9 cellular contexts compared by ENCODE assay signal in the genomic region with DNA sequence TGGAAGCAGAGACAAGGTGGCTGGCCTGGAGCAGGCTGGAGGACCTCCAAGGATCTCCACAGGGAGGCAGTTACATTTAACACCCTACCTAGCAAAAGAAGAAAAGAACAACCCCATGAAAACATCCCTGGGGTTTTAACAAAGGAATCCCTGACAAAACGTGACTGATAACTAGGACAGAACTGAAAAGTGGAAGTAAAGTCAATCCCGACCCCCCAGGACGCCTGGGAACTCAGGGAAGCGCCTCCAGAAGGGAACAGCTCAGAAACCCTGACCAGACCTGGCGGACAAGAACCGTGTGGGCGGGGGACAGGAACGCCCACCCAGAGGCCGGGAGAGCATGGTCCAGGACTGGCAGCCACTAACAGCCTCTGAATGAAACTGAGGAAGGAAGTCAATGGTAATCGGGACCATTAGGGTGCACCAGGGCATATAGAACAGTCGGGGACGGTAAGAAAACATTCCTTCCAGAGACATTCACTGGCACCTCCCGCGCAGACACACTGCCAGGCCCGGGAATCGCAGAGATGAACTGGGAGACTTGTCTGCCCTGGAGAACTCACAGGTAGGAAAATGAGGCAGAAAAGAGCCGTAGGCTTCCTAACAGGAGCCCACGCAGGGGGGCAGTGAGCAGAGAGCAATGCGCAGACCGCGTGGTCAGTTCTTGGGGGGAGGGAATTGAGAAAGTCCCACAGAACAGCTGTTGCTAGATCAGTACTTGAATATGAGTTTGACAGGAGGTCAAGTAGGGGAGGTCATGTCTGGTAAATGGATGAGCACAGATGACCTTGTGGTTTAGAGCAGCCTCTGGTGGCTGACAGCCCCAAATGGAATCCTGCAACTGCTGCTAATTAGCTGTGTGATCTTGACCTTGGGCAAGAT. TPM values are rescaled to one million over a fixed set of nuclear protein-coding genes. Genes with fewer than 3 reads are reported as not detected.
A peak's percentile ranks its signal among the peaks of the same experiment; 100 is the strongest.
DNase-seq lines count a peak whose midpoint lies in the region; ATAC-seq, FAIRE-seq and TF ChIP-seq lines count a peak whose summit lies in the region.
"Had no signal": no experiment of that assay in that cellular context is flagged by ENCODE, and none has a peak within 500 bp of the region (broad histone marks: within the 10 kb centered on the region; RNA-seq: fewer than 3 reads in every experiment).

No MANE protein-coding gene starts in this region.

- no peaks in the 10 kb centered on the region; the same call in 1 of the 2 replicates for H3K27me3 ChIP-seq in BJ (ENCODE audit: control insufficient read depth, insufficient read depth, low read length)

- POLR2A ChIA-PET in BJ (lab: Charles Lee): interaction anchor here (0.6 kb wide), 1 partner anchor 91 kb away, joined by 3 read pairs; no protein-coding TSS in a partner anchor
- POLR2A ChIA-PET in activated CD8-positive, alpha-beta T cell treated with anti-CD3 and anti-CD28 coated beads, Interleukin-2, amount 10 ng/mL, durations not matched to agents 7 days and 5 days (lab: Charles Lee): interaction anchor here (0.7 kb wide), 1 partner anchor 206 kb away, joined by 3 read pairs; no protein-coding TSS in a partner anchor
- POLR2A ChIA-PET in naive thymus-derived CD8-positive, alpha-beta T cell (lab: Charles Lee): interaction anchor here (0.7 kb wide), 1 partner anchor 101 kb away, joined by 3 read pairs; no protein-coding TSS in a partner anchor

- H3K36me3 ChIP-seq in BJ (ENCODE audit: control insufficient read depth, insufficient read depth, low read length): no peaks in the 10 kb centered on the region

- peaks cover 17% of the 10 kb centered on the region for H3K4me1 Mint-ChIP-seq in activated CD8-positive, alpha-beta T cell treated with anti-CD3 and anti-CD28 coated beads, Interleukin-2, amount 10 ng/mL, durations not matched to agents 7 days and 5 days (ENCODE audit: low read depth)
- H3K4me1 Mint-ChIP-seq in naive thymus-derived CD8-positive, alpha-beta T cell: peaks cover 15 to 34% (median 28%) of the 10 kb centered on the region in 4 donors

- H3K4me3 ChIP-seq in BJ (ENCODE audit: low read depth, low read length) (peak overlapping the region; percentile 58), foreskin fibroblast (ENCODE audit: low read depth in 1 of 2, low read length in 2 of 2) (peak overlapping the region; percentile 51 to 74)

- peaks cover 53% of the 10 kb centered on the region for H3K27me3 Mint-ChIP-seq in activated CD8-positive, alpha-beta T cell treated with anti-CD3 and anti-CD28 coated beads, Interleukin-2, amount 10 ng/mL, durations not matched to agents 7 days and 5 days (ENCODE audit: low read depth)
- peaks cover 0 to 18% (median 3%) of the 10 kb centered on the region in 5 donors for H3K27me3 Mint-ChIP-seq in naive thymus-derived CD8-positive, alpha-beta T cell

- TF ChIP-seq CTCF in BJ (IDR thresholded peaks at IDR 0.05; ENCODE audit: insufficient read depth, low read depth, low read length): peak; percentile 58
- peak; percentile 63 for TF ChIP-seq CTCF in foreskin fibroblast (IDR thresholded peaks at IDR 0.05; ENCODE audit: low read depth, low read length)

- peak; percentile 62 for ATAC-seq in HG03025 (IDR thresholded peaks at IDR 0.05; ENCODE audit: low FRiP score, unreplicated experiment)
- ATAC-seq in activated CD8-positive, alpha-beta T cell treated with anti-CD3 and anti-CD28 coated beads, Interleukin-2, amount 10 ng/mL, durations not matched to agents 7 days and 5 days: no peak
- ATAC-seq in naive thymus-derived CD8-positive, alpha-beta T cell: peak; percentile 13 to 18
- no peak for ATAC-seq in GM18868 (IDR thresholded peaks at IDR 0.05; ENCODE audit: unreplicated experiment)

- peak overlapping the region; percentile 73 for H3K4me3 Mint-ChIP-seq in activated CD8-positive, alpha-beta T cell treated with anti-CD3 and anti-CD28 coated beads, Interleukin-2, amount 10 ng/mL, durations not matched to agents 7 days and 5 days
- H3K4me3 Mint-ChIP-seq in naive thymus-derived CD8-positive, alpha-beta T cell: peak overlapping the region; percentile 74 to 92 (median 87)

- H3K36me3 Mint-ChIP-seq in activated CD8-positive, alpha-beta T cell treated with anti-CD3 and anti-CD28 coated beads, Interleukin-2, amount 10 ng/mL, durations not matched to agents 7 days and 5 days (ENCODE audit: low read depth): no peaks in the 10 kb centered on the region
- no peaks in the 10 kb centered on the region for H3K36me3 Mint-ChIP-seq in naive thymus-derived CD8-positive, alpha-beta T cell

- peak; percentile 5 for DNase-seq in BJ (ENCODE audit: low read depth)
- peak; percentile 37 for DNase-seq in GM18507 (ENCODE audit: extremely low spot score, insufficient read length, low read depth)
- DNase-seq in NCI-H2196 treated with DMSO at 0.1 percent for 48 hours (lab: John Stamatoyannopoulos, UW; ENCODE audit: unreplicated experiment): peak; percentile 67
- DNase-seq in activated CD8-positive, alpha-beta T cell treated with anti-CD3 and anti-CD28 coated beads, Interleukin-2, amount 10 ng/mL, durations not matched to agents 7 days and 5 days: peak; percentile 26
- peak; percentile 77 to 88 for DNase-seq in foreskin fibroblast
- peak in 1 of 10 donors; percentile 6 for DNase-seq in naive thymus-derived CD8-positive, alpha-beta T cell

- no peak overlapping the region for H3K27ac Mint-ChIP-seq in activated CD8-positive, alpha-beta T cell treated with anti-CD3 and anti-CD28 coated beads, Interleukin-2, amount 10 ng/mL, durations not matched to agents 7 days and 5 days
- H3K27ac Mint-ChIP-seq in naive thymus-derived CD8-positive, alpha-beta T cell: peak overlapping the region in 8 of 10 donors; percentile 5 to 81 (median 48)

- FAIRE-seq in GM18507 (lab: Jason Lieb, UNC): peak; percentile 71
- FAIRE-seq: TTC549 had no signal

- CTCF ChIA-PET in BJ (lab: Yijun Ruan, JAX): interaction anchor here (0.6 to 4.7 kb wide), 28 partner anchors 10 to 557 kb away, joined by 3 to 57 read pairs (median 4); no protein-coding TSS in a partner anchor
- CTCF ChIA-PET in activated CD8-positive, alpha-beta T cell treated with anti-CD3 and anti-CD28 coated beads, Interleukin-2, amount 10 ng/mL, durations not matched to agents 7 days and 5 days (lab: Charles Lee): interaction anchor here (0.8 to 2.6 kb wide), 6 partner anchors 53 to 186 kb away, joined by 3 to 13 read pairs (median 4); no protein-coding TSS in a partner anchor

- H3K9me3 Mint-ChIP-seq in activated CD8-positive, alpha-beta T cell treated with anti-CD3 and anti-CD28 coated beads, Interleukin-2, amount 10 ng/mL, durations not matched to agents 7 days and 5 days (ENCODE audit: insufficient read depth): no peaks in the 10 kb centered on the region
- no peaks in the 10 kb centered on the region for H3K9me3 Mint-ChIP-seq in naive thymus-derived CD8-positive, alpha-beta T cell

RNA-seq across cellular contexts. Expression of a gene that starts 1.3 kb away (rescaled TPM):
- polyA plus RNA-seq in BJ (2011; rRNA removed): 5.9 and 8.8 TPM in 2 replicates
- 7.0 and 8.6 TPM in 2 replicates for polyA minus RNA-seq in BJ (2011; rRNA and poly(A)+ RNA removed)
- under 1 TPM; 0.29 to 0.70 TPM for total RNA-seq in activated CD8-positive, alpha-beta T cell treated with anti-CD3 and anti-CD28 coated beads, Interleukin-2, amount 10 ng/mL, durations not matched to agents 7 days and 5 days
- 1 to 10 TPM; 2.5 to 2.6 TPM for total RNA-seq in naive thymus-derived CD8-positive, alpha-beta T cell
- polyA plus RNA-seq in naive thymus-derived CD8-positive, alpha-beta T cell: under 1 TPM; 0.20 to 0.66 (median 0.59) TPM

Comparison
In these comparisons a context has a peak if more than half of its experiments do, and no peak if none do; other contexts are left out.
1. ATAC-seq: peak in HG03025 (single experiment) and naive thymus-derived CD8-positive, alpha-beta T cell (2 of 2); none in activated CD8-positive, alpha-beta T cell treated with anti-CD3 and anti-CD28 coated beads, Interleukin-2, amount 10 ng/mL, durations not matched to agents 7 days and 5 days (single experiment) and GM18868 (single experiment).